8 cellular contexts compared by ENCODE assay signal in the genomic region with DNA sequence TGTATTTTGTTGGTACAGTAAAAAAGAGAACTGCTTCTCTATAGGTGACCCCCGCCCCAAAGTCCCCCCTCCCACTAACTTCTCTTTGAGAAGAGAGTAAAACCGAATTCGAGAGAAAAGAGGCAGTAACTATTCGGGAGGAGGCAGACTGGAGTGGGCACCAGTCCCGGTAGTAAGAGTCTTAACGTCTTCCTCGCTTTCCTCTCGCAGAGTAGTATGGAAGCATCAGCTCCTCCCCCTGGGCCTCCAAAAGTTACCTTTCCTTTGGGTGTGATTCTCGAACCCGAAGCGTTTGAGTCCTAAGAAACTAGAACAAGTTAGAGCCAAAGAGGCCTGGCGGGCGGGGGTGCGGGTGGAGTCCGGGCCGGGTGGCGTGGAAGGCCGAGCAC.
DNase-seq lines count a peak whose midpoint lies in the region; TF ChIP-seq lines count a peak whose summit lies in the region.

No MANE protein-coding gene starts in this region.

- no peaks in the 10 kb centered on the region for H3K9me3 ChIP-seq in mucosa of stomach (ENCODE audit: control insufficient read depth, low read length)

- no peaks in the 10 kb centered on the region for H3K79me2 ChIP-seq in KMS-11 (ENCODE audit: insufficient read depth, low read depth)

- no peak overlapping the region for H3K9ac ChIP-seq in KMS-11
- peak overlapping the region; percentile 83 for H3K9ac ChIP-seq in mucosa of stomach (ENCODE audit: low read length)

- TF ChIP-seq CTCF in KMS-11 (conservative IDR thresholded peaks at IDR 0.05; ENCODE audit: low read depth, low read length) (no peak), choroid plexus epithelial cell (conservative IDR thresholded peaks at IDR 0.05; ENCODE audit: low read depth, low read length) (no peak), GM13977 (IDR thresholded peaks at IDR 0.05; ENCODE audit: extremely low read depth, insufficient read depth, missing control alignments) (no peak)

- H4K20me1 ChIP-seq in KMS-11 (ENCODE audit: insufficient read depth) = no peaks in the 10 kb centered on the region

- in situ Hi-C loops in GM13977 (cut with MboI; ENCODE audit: low pct_unique_long_range_greater_than_20kb, low sequenced_read_pairs, unreplicated experiment) = no loop called here

- H3K27me3 ChIP-seq in KMS-11 (ENCODE audit: insufficient read depth, low read depth) = no peaks in the 10 kb centered on the region; the same call in 1 of the 2 replicates
- H3K27me3 ChIP-seq in mucosa of stomach (ENCODE audit: control insufficient read depth, insufficient read depth, low read length) = peaks cover 33% of the 10 kb centered on the region

- H3K4me2 ChIP-seq in KMS-11 = no peak overlapping the region; the same call in 1 of the 2 replicates

- DNase-seq in ELF-1 (ENCODE audit: low read depth, low spot score) (peak; percentile 43), choroid plexus epithelial cell (ENCODE audit: low read depth) (no peak), middle frontal gyrus (ENCODE audit: extremely low spot score, low spot score) (no peak), NCI-H1694 treated with DMSO at 0.1 percent for 48 hours (lab: John Stamatoyannopoulos, UW) (no peak), GM13977 (ENCODE audit: low spot score) (no peak)
- no peak for DNase-seq in activated CD4-positive, alpha-beta T cell treated with anti-CD3 and anti-CD28 coated beads, Interleukin-2, amount 50 U/mL, for 48 hours

- H3K27ac ChIP-seq in KMS-11 = no peak overlapping the region

- H3K4me3 ChIP-seq in KMS-11 (IDR thresholded peaks at IDR 0.05; ENCODE audit: insufficient read depth, low read depth, low read length) (no peak overlapping the region), choroid plexus epithelial cell (ENCODE audit: low read depth, low read length) (peak overlapping the region; percentile 88), mucosa of stomach (ENCODE audit: low read length) (peak overlapping the region; percentile 39)

- no peaks in the 10 kb centered on the region for H3K4me1 ChIP-seq in KMS-11 (ENCODE audit: low read depth, poor library complexity, severe bottlenecking)
- peaks cover 4% of the 10 kb centered on the region for H3K4me1 ChIP-seq in mucosa of stomach (ENCODE audit: control insufficient read depth, insufficient read depth, low read length)

- H3K36me3 ChIP-seq in KMS-11 (ENCODE audit: insufficient read depth) (no peaks in the 10 kb centered on the region), mucosa of stomach (ENCODE audit: control insufficient read depth, insufficient read depth, low read length) (no peaks in the 10 kb centered on the region)

- peak overlapping the region; percentile 85 for H2AFZ ChIP-seq in KMS-11 (ENCODE audit: low read depth)
